Comparison of ENCODE assay signal across 24 cellular contexts in the genomic region with DNA sequence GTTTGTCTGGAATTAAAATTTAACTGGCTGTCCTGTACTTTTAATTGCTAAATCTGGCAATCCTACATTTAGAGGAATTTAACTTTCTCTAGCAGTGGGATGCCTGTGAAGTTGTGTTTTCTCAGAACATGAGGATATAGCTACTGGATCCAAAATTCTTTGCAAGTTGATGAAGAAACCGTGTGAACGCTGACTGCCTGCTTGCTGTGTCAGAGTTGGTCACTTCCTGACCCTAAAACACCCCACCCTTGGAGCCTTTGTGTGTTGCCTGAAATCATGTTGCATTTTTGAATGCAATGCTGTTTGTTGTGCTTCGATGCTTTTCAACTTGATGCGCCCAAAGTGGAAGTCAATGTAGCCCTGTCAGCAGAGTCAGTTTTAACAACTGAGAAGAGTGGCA.
"Had no signal": no experiment of that assay in that cellular context is flagged by ENCODE, and none has a peak within 500 bp of the region (broad histone marks: within the 10 kb centered on the region; RNA-seq: fewer than 3 reads in every experiment).

No MANE protein-coding gene starts in this region.

- H3K4me3 Mint-ChIP-seq: activated naive CD4-positive, alpha-beta T cell treated with anti-CD3 and anti-CD28 coated beads, Interleukin-2, amount 50 U/mL, for 24 hours; activated T-cell treated with anti-CD3 and anti-CD28 coated beads, Interleukin-2, amount 50 U/mL, for 72 hours; T-helper 1 cell treated with Interleukin-12 subunit alpha and Interleukin-12 subunit beta and Interleukin-4 antibody, amounts not matched to agents 30 μg/mL and 1 μg/mL, for 36 hours had no signal

- H3K4me1 Mint-ChIP-seq: activated naive CD4-positive, alpha-beta T cell treated with anti-CD3 and anti-CD28 coated beads, Interleukin-2, amount 50 U/mL, for 24 hours had no signal

- H3K27ac Mint-ChIP-seq: activated naive CD4-positive, alpha-beta T cell treated with anti-CD3 and anti-CD28 coated beads, Interleukin-2, amount 50 U/mL, for 24 hours; activated T-cell treated with anti-CD3 and anti-CD28 coated beads, Interleukin-2, amount 50 U/mL, for 72 hours; progenitor cell of endocrine pancreas; T-helper 1 cell treated with Interleukin-12 subunit alpha and Interleukin-12 subunit beta and Interleukin-4 antibody, amounts not matched to agents 30 μg/mL and 1 μg/mL, for 36 hours had no signal

- DNase-seq: activated CD4-positive, alpha-beta T cell treated with anti-CD3 and anti-CD28 coated beads for 1 hour; activated CD8-positive, alpha-beta memory T cell treated with anti-CD3 and anti-CD28 coated beads for 24 hours; activated CD8-positive, alpha-beta memory T cell treated with anti-CD3 and anti-CD28 coated beads, Interleukin-2, amount 50 U/mL, for 48 hours; activated effector memory CD4-positive, alpha-beta T cell treated with anti-CD3 and anti-CD28 coated beads, Interleukin-2, amount 50 U/mL, for 16 hours; activated T-cell treated with anti-CD3 and anti-CD28 coated beads, Interleukin-2, amount 50 U/mL, for 72 hours; effector memory CD4-positive, alpha-beta T cell; esophagus squamous epithelium; gastrocnemius medialis; head of caudate nucleus; kidney; left ventricle myocardium inferior; mammary epithelial cell; stimulated activated CD4-positive, alpha-beta T cell treated with anti-CD3 and anti-CD28 coated beads, Interleukin-12 subunit alpha, Interleukin-12 subunit beta, amount 100 ng/mL, for 4 hours; stimulated activated CD4-positive, alpha-beta T cell treated with anti-CD3 and anti-CD28 coated beads, Interleukin-1b, Interleukin-23, amount 100 ng/mL, for 48 hours; stimulated activated naive CD8-positive, alpha-beta T cell treated with anti-CD3 and anti-CD28 coated beads, Interleukin-15, Interleukin-2, amounts not matched to agents 100 U/mL and 50 U/mL, for 24 hours; substantia nigra; tibial artery had no signal

- H3K4me3 ChIP-seq: breast epithelium, esophagus squamous epithelium, gastrocnemius medialis, left ventricle myocardium inferior, tibial artery, vagina had no signal

- H3K9me3 Mint-ChIP-seq: activated naive CD4-positive, alpha-beta T cell treated with anti-CD3 and anti-CD28 coated beads, Interleukin-2, amount 50 U/mL, for 24 hours; activated T-cell treated with anti-CD3 and anti-CD28 coated beads, Interleukin-2, amount 50 U/mL, for 72 hours; T-helper 1 cell treated with Interleukin-12 subunit alpha and Interleukin-12 subunit beta and Interleukin-4 antibody, amounts not matched to agents 30 μg/mL and 1 μg/mL, for 36 hours had no signal

- FAIRE-seq: astrocyte, endothelial cell of umbilical vein had no signal

- H3K36me3 Mint-ChIP-seq: activated naive CD4-positive, alpha-beta T cell treated with anti-CD3 and anti-CD28 coated beads, Interleukin-2, amount 50 U/mL, for 24 hours had no signal

- H3K27me3 Mint-ChIP-seq: activated naive CD4-positive, alpha-beta T cell treated with anti-CD3 and anti-CD28 coated beads, Interleukin-2, amount 50 U/mL, for 24 hours; progenitor cell of endocrine pancreas had no signal

- ATAC-seq: activated T-cell treated with anti-CD3 and anti-CD28 coated beads, Interleukin-2, amount 50 U/mL, for 72 hours; gastrocnemius medialis; stimulated activated naive CD8-positive, alpha-beta T cell treated with anti-CD3 and anti-CD28 coated beads, Interleukin-15, Interleukin-2, amounts not matched to agents 100 U/mL and 50 U/mL, for 24 hours had no signal
